In the genomic region with DNA sequence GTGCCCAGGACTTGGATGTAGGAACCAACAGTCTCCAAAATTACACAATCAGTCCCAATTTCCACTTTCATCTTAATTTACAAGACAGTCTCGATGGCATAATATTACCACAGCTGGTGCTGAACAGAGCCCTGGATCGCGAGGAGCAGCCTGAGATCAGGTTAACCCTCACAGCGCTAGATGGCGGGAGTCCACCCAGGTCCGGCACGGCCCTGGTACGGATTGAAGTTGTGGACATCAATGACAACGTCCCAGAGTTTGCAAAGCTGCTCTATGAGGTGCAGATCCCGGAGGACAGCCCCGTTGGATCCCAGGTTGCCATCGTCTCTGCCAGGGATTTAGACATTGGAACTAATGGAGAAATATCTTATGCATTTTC, we compare ENCODE assay signal across 1 cellular context.
TF ChIP-seq lines count a peak whose summit lies in the region.

No MANE protein-coding gene starts in this region.

TF ChIP-seq in HEK293, 187 proteins besides CTCF, POLR2A, EP300 and RAD21 (continued from another document):
- TF ChIP-seq HIC1 (tag by site-specific recombination; IDR thresholded peaks at IDR 0.05): no peak
- TF ChIP-seq, protein P1, sequence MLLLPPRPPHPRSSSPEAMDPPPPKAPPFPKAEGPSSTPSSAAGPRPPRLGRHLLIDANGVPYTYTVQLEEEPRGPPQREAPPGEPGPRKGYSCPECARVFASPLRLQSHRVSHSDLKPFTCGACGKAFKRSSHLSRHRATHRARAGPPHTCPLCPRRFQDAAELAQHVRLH (tag by site-specific recombination; IDR thresholded peaks at IDR 0.05): no peak
- TF ChIP-seq, protein P2, sequence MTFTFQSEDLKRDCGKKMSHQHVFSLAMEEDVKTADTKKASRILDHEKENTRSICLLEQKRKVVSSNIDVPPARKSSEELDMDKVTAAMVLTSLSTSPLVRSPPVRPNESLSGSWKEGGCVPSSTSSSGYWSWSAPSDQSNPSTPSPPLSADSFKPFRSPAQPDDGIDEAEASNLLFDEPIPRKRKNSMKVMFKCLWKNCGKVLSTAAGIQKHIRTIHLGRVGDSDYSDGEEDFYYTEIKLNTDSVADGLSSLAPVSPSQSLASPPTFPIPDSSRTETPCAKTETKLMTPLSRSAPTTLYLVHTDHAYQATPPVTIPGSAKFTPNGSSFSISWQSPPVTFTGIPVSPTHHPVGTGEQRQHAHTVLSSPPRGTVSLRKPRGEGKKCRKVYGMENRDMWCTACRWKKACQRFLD (tag by site-specific recombination; IDR thresholded peaks at IDR 0.05): no peak
- TF ChIP-seq PRDM1 (tag by site-specific recombination; IDR thresholded peaks at IDR 0.05): no peak
